In the genomic region with DNA sequence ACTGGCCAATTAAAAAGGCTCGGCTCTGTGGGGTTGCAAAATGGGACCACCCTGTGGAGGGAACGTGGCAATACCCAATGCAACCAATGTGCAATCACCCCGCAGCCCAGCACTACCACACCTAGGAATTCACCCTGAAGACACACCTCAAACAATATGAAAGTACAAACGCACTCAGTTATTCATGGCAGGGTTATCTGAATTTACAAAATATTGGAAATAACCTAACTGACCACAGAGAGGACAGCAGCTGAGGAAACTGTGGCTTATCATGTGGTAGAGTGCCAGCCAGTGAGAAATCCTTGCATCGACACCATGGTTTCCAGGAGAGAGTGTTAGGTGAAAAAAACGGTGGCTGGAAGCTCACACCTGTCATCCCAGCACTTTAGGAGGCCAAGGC, we compare ENCODE assay signal across 23 cellular contexts.
"Had no signal": no experiment of that assay in that cellular context is flagged by ENCODE, and none has a peak within 500 bp of the region (broad histone marks: within the 10 kb centered on the region; RNA-seq: fewer than 3 reads in every experiment).

No MANE protein-coding gene starts in this region.

- ATAC-seq: activated CD8-positive, alpha-beta T cell treated with anti-CD3 and anti-CD28 coated beads, Interleukin-2, amount 10 ng/mL, durations not matched to agents 7 days and 5 days; activated naive CD4-positive, alpha-beta T cell treated with anti-CD3 and anti-CD28 coated beads, Interleukin-2, amount 50 U/mL, for 72 hours; WTC11 had no signal

- H3K27ac ChIP-seq: Peyer's patch, RWPE1, SJSA1 had no signal

- H3K27me3 Mint-ChIP-seq: central memory CD8-positive, alpha-beta T cell had no signal

- H3K4me3 ChIP-seq: Peyer's patch, SJSA1 had no signal

- H3K27ac Mint-ChIP-seq: activated CD8-positive, alpha-beta T cell treated with anti-CD3 and anti-CD28 coated beads, Interleukin-2, amount 10 ng/mL, durations not matched to agents 7 days and 5 days; T-helper 2 cell treated with Interferon-gamma antibody and Interleukin-4, amounts not matched to agents 5 μg/mL and 100 μg/mL, for 36 hours; WTC11 had no signal

- DNase-seq: activated CD4-positive, alpha-beta T cell treated with anti-CD3 and anti-CD28 coated beads for 48 hours; activated CD4-positive, alpha-beta T cell treated with anti-CD3 and anti-CD28 coated beads, Interleukin-2, amount 50 U/mL, for 4 hours; activated CD4-positive, CD25-positive, alpha-beta regulatory T cell treated with anti-CD3 and anti-CD28 coated beads, Interleukin-2, amount 50 U/mL, for 72 hours; activated CD8-positive, alpha-beta memory T cell treated with anti-CD3 and anti-CD28 coated beads, Interleukin-2, amount 50 U/mL, for 48 hours; activated CD8-positive, alpha-beta T cell treated with anti-CD3 and anti-CD28 coated beads, Interleukin-2, amount 10 ng/mL, durations not matched to agents 7 days and 5 days; activated naive CD4-positive, alpha-beta T cell treated with Interleukin-2 at 50 U/mL for 16 hours; activated T-cell treated with anti-CD3 and anti-CD28 coated beads, Interleukin-2, amount 50 U/mL, for 1 hour; Kasumi-1; KBM-7; NCI-H1105 treated with DMSO at 0.1 percent for 48 hours; NCI-H1436 treated with DMSO at 0.1 percent for 48 hours; NCI-H187; NCI-H2081; NCI-H524; SHP77; SW 1271 had no signal

- H3K27me3 ChIP-seq: Peyer's patch, SJSA1 had no signal

- H3K9me3 ChIP-seq: Peyer's patch, SJSA1 had no signal

- H3K4me1 Mint-ChIP-seq: WTC11 had no signal

- H3K4me1 ChIP-seq: Peyer's patch, SJSA1 had no signal

- H3K4me3 Mint-ChIP-seq: activated CD8-positive, alpha-beta T cell treated with anti-CD3 and anti-CD28 coated beads, Interleukin-2, amount 10 ng/mL, durations not matched to agents 7 days and 5 days; central memory CD8-positive, alpha-beta T cell; T-helper 2 cell treated with Interferon-gamma antibody and Interleukin-4, amounts not matched to agents 5 μg/mL and 100 μg/mL, for 36 hours; WTC11 had no signal
